Comparison of ENCODE assay signal across 9 cellular contexts in the genomic region with DNA sequence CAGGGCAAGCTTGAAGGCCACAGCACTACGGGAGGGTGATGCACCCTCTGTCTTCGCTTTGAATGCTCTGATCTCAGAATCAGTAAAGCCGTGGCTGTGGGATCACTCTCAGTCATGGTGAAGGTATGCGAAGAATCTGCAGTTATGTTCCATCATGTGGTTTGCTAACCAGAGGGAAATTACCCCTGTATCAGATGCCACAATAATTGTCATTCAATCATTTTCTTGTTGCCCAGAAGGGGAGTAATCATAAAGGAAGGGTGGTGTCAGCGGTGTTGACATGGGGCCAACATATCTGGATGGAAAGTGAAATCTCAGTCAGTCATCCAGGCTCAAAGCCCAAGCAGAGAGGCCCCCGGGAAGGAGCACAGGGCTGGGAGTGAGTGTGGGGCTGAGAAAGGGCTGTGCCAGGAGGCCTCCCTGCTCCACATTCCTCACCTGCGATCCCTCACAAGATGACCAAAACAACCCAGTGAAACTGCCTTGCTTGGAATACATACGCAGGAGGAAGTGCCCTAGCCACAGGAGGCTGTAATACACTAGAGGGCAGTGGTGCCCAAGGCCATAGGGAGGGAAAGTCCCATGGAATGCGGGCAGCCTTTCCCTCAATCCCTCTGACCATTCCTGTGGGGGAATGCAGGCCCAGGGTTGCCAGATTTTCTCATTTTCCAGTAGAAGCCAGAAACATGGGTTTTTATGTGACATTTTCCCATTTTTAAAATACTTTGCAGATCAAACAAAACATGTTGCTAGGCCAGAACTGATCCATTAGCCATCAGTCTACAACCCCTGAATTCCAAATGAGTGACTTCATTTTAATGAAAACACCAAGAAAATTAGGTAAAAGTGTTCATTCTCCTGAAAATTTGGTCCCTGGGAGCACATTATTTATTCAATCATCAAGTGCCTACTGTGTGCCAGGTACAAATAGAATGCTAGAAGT.
DNase-seq lines count a peak whose midpoint lies in the region; ATAC-seq, FAIRE-seq and TF ChIP-seq lines count a peak whose summit lies in the region.
"Had no signal": no experiment of that assay in that cellular context is flagged by ENCODE, and none has a peak within 500 bp of the region (broad histone marks: within the 10 kb centered on the region; RNA-seq: fewer than 3 reads in every experiment).

No MANE protein-coding gene starts in this region.

- peaks cover 5% of the 10 kb centered on the region for H3K9me3 Mint-ChIP-seq in stimulated activated memory B cell treated with anti-CD40 and anti-IgM and Interleukin-4, amounts not matched to agents 10 μg/mL and 1 μg/mL and 100 μg/mL, for 72 hours
- H3K9me3 Mint-ChIP-seq in CD8-positive, alpha-beta memory T cell = peaks cover 0 to 2% (median 0%) of the 10 kb centered on the region in 5 donors

- no peak overlapping the region for H3K14ac ChIP-seq in H1 (ENCODE audit: insufficient read length)

- no peaks in the 10 kb centered on the region for H3K36me3 Mint-ChIP-seq in stimulated activated memory B cell treated with anti-CD40 and anti-IgM and Interleukin-4, amounts not matched to agents 10 μg/mL and 1 μg/mL and 100 μg/mL, for 72 hours
- no peaks in the 10 kb centered on the region for H3K36me3 Mint-ChIP-seq in CD8-positive, alpha-beta memory T cell

- no peak overlapping the region for H4K5ac ChIP-seq in H1 (ENCODE audit: insufficient read length, low read depth, low read length)

- H3K27ac ChIP-seq in H1 (ENCODE audit: low read depth, low read length) = peak overlapping the region; percentile 41
- no peak overlapping the region for H3K27ac ChIP-seq in CD8-positive, alpha-beta memory T cell (ENCODE audit: low read depth, low read length)

- H2BK5ac ChIP-seq in H1 (ENCODE audit: low read depth, low read length) = no peak overlapping the region

- H3K4me3 Mint-ChIP-seq in stimulated activated memory B cell treated with anti-CD40 and anti-IgM and Interleukin-4, amounts not matched to agents 10 μg/mL and 1 μg/mL and 100 μg/mL, for 72 hours = no peak overlapping the region
- no peak overlapping the region for H3K4me3 Mint-ChIP-seq in CD8-positive, alpha-beta memory T cell

- H3K4me2 ChIP-seq in H1 (ENCODE audit: insufficient read depth in 1 of 2, low read depth in 2 of 2, low read length in 2 of 2) = 0 out of 4 replicates have a peak overlapping the region, but pooled peaks of 1 of the 2 experiments have one; percentile 26

- H3K9me3 ChIP-seq in H1 (ENCODE audit: insufficient read depth in 2 of 2, low read depth in 1 of 2, low read length in 1 of 2) = no peaks in the 10 kb centered on the region
- H3K9me3 ChIP-seq in CD8-positive, alpha-beta memory T cell (ENCODE audit: low read length) = no peaks in the 10 kb centered on the region

- CTCF ChIA-PET in H1 (lab: Charles Lee; ENCODE audit: partially characterized antibody) = interaction anchor here (0.8 to 2.1 kb wide), 6 partner anchors 19 to 403 kb away, joined by 3 to 6 read pairs (median 6); no protein-coding TSS in a partner anchor
- CTCF ChIA-PET in CD8-positive, alpha-beta memory T cell (lab: Charles Lee) = no interaction called here

- no peaks in the 10 kb centered on the region for H3K36me3 ChIP-seq in H1 (ENCODE audit: control insufficient read depth in 2 of 4, insufficient read depth in 4 of 4, low read length in 3 of 4)
- no peaks in the 10 kb centered on the region for H3K36me3 ChIP-seq in CD8-positive, alpha-beta memory T cell (ENCODE audit: insufficient read depth, low read length)

- peaks cover 19% of the 10 kb centered on the region for H3K27me3 Mint-ChIP-seq in stimulated activated memory B cell treated with anti-CD40 and anti-IgM and Interleukin-4, amounts not matched to agents 10 μg/mL and 1 μg/mL and 100 μg/mL, for 72 hours
- peaks cover 1 to 14% of the 10 kb centered on the region in 2 donors for H3K27me3 Mint-ChIP-seq in CD8-positive, alpha-beta memory T cell

- POLR2A ChIA-PET in H1 (lab: Charles Lee; ENCODE audit: partially characterized antibody) = no interaction called here
- POLR2A ChIA-PET in CD8-positive, alpha-beta memory T cell (lab: Charles Lee) = no interaction called here

- no peaks in the 10 kb centered on the region for H3K79me2 ChIP-seq in H1 (ENCODE audit: control insufficient read depth in 1 of 2, insufficient read depth in 2 of 2, low read length in 2 of 2)

- H2BK20ac ChIP-seq in H1 (ENCODE audit: low read length) = 0 out of 2 replicates have a peak overlapping the region, but pooled peaks have one; percentile 51

- H4K8ac ChIP-seq in H1 (ENCODE audit: extremely low read depth, insufficient read depth, low read length) = 0 out of 2 replicates have a peak overlapping the region, but pooled peaks have one; percentile 66

- peak in 1 of 2 experiments; percentile 60; a peak in 1 of 3 replicates for TF ChIP-seq EP300 in H1 (IDR thresholded peaks at IDR 0.05; ENCODE audit: borderline replicate concordance in 1 of 2, low read depth in 2 of 2, low read length in 2 of 2)

- WGBS in H1 (ENCODE audit: extremely low coverage in 1 of 2, insufficient coverage in 1 of 2, insufficient read length in 1 of 2, insufficient replicate concordance in 2 of 2, low coverage in 1 of 2, low lambda C conversion rate in 2 of 2, missing lambda C conversion rate in 1 of 2), 2 experiments = 54% methylated on average over 9 of the region's 9 CpGs; no CpG with 5 or more reads in 1 of the 2 experiments

- no peak overlapping the region for H3K27ac Mint-ChIP-seq in stimulated activated memory B cell treated with anti-CD40 and anti-IgM and Interleukin-4, amounts not matched to agents 10 μg/mL and 1 μg/mL and 100 μg/mL, for 72 hours
- no peak overlapping the region for H3K27ac Mint-ChIP-seq in CD8-positive, alpha-beta memory T cell

- no peak overlapping the region for H3K4me3 ChIP-seq in H1 (ENCODE audit: extremely low read depth in 1 of 4, insufficient read depth in 2 of 4, low read depth in 3 of 4, low read length in 4 of 4)
- H3K4me3 ChIP-seq in CD8-positive, alpha-beta memory T cell (ENCODE audit: low read length) = no peak overlapping the region

- H4K91ac ChIP-seq in H1 (replicated peaks; ENCODE audit: insufficient read length, low read length) = peak overlapping the region; percentile 57

- no peaks in the 10 kb centered on the region for H3K79me1 ChIP-seq in H1 (ENCODE audit: low read depth, low read length)

- no peaks in the 10 kb centered on the region for H4K20me1 ChIP-seq in H1 (replicated peaks in 1 of 2; ENCODE audit: control insufficient read depth in 1 of 2, insufficient read depth in 2 of 2, low read length in 2 of 2)

- peak; percentile 88 for FAIRE-seq in H1 (lab: Jason Lieb, UNC)
- FAIRE-seq: islet of Langerhans had no signal

- no peak for ATAC-seq in HG02588 (IDR thresholded peaks at IDR 0.05; ENCODE audit: unreplicated experiment)
- no peak for ATAC-seq in stimulated activated memory B cell treated with anti-CD40 and anti-IgM and Interleukin-4, amounts not matched to agents 10 μg/mL and 1 μg/mL and 100 μg/mL, for 72 hours

- H3K27me3 ChIP-seq in H1 (replicated peaks in 1 of 4; ENCODE audit: control insufficient read depth in 3 of 4, extremely low read depth in 1 of 4, insufficient read depth in 3 of 4, low read length in 3 of 4) = no peaks in the 10 kb centered on the region
- H3K27me3 ChIP-seq in CD8-positive, alpha-beta memory T cell (ENCODE audit: insufficient read depth, low read length, poor library complexity, severe bottlenecking) = no peaks in the 10 kb centered on the region

- no peak overlapping the region for H3K9ac ChIP-seq in H1 (replicated peaks in 1 of 4; ENCODE audit: extremely low read depth in 1 of 4, low read depth in 3 of 4, low read length in 3 of 4)

- peaks cover 0 to 10% (median 4%) of the 10 kb centered on the region in 4 experiments; a peak in 5 of 7 replicates for H3K4me1 ChIP-seq in H1 (replicated peaks in 1 of 4; ENCODE audit: control insufficient read depth in 3 of 4, insufficient read depth in 4 of 4, low read length in 3 of 4)
- no peaks in the 10 kb centered on the region for H3K4me1 ChIP-seq in CD8-positive, alpha-beta memory T cell (ENCODE audit: insufficient read depth, low read length)

- peak; percentile 74 to 88 (median 75) for TF ChIP-seq CTCF in H1 (IDR thresholded peaks at IDR 0.05; ENCODE audit: control extremely low read depth in 1 of 3, insufficient read depth in 1 of 3, low read depth in 1 of 3, low read length in 3 of 3)

- H2BK120ac ChIP-seq in H1 (replicated peaks; ENCODE audit: low read depth, low read length) = no peak overlapping the region

- H3K18ac ChIP-seq in H1 (ENCODE audit: extremely low read depth, low read length) = no peak overlapping the region; the same call in 1 of the 2 replicates

- no peak overlapping the region for H2AK5ac ChIP-seq in H1 (ENCODE audit: low read depth, low read length)

- TF ChIP-seq RAD21 in H1 (IDR thresholded peaks at IDR 0.05 in 1 of 2, conservative IDR thresholded peaks at IDR 0.05 in 1 of 2; ENCODE audit: low read depth in 2 of 2, low read length in 2 of 2) = peak; percentile 84 to 87

- H3K56ac ChIP-seq in H1 (replicated peaks; ENCODE audit: insufficient read length, low read depth, low read length) = no peak overlapping the region

- no peaks in the 10 kb centered on the region for H3K4me1 Mint-ChIP-seq in stimulated activated memory B cell treated with anti-CD40 and anti-IgM and Interleukin-4, amounts not matched to agents 10 μg/mL and 1 μg/mL and 100 μg/mL, for 72 hours
- no peaks in the 10 kb centered on the region for H3K4me1 Mint-ChIP-seq in CD8-positive, alpha-beta memory T cell

- H2AFZ ChIP-seq in H1 (ENCODE audit: low read length) = peak overlapping the region; percentile 88

- H2BK15ac ChIP-seq in H1 (ENCODE audit: low read length) = no peak overlapping the region; the same call in 1 of the 2 replicates

- H2BK12ac ChIP-seq in H1 (ENCODE audit: low read depth, low read length) = peak overlapping the region; percentile 86; the same call in 1 of the 2 replicates

- no peak for TF ChIP-seq POLR2A in H1 (IDR thresholded peaks at IDR 0.05; ENCODE audit: control extremely low read depth in 1 of 2, low read depth in 2 of 2, low read length in 2 of 2)

- no peak overlapping the region for H3K23ac ChIP-seq in H1 (ENCODE audit: insufficient read length)

- no peaks in the 10 kb centered on the region for H3K23me2 ChIP-seq in H1 (ENCODE audit: low read depth, low read length)

- peak; percentile 4 for DNase-seq in stimulated activated CD4-positive, alpha-beta T cell treated with anti-CD3 and anti-CD28 coated beads, Interleukin-15, amount 100 ng/mL, for 24 hours
- no peak for DNase-seq in stimulated activated CD4-positive, alpha-beta T cell treated with anti-CD3 and anti-CD28 coated beads, Interleukin-2, amount 100 ng/mL, for 48 hours
- peak; percentile 10 for DNase-seq in NCI-H1092 treated with DMSO at 0.1 percent for 48 hours (lab: John Stamatoyannopoulos, UW)
- peak; percentile 56 to 67 for DNase-seq in H1 (ENCODE audit: low read depth in 1 of 2, low spot score in 2 of 2)
- DNase-seq in mucosa of gallbladder (ENCODE audit: low spot score) = peak; percentile 50
- no peak for DNase-seq in CD8-positive, alpha-beta memory T cell

- H3K4ac ChIP-seq in H1 (replicated peaks; ENCODE audit: insufficient read length, low read depth, low read length) = no peak overlapping the region

TF ChIP-seq in H1, 55 proteins besides CTCF, POLR2A, EP300 and RAD21 (continues in another document):
- TF ChIP-seq SUZ12 (IDR thresholded peaks at IDR 0.05; ENCODE audit: low read length) (no peak), GTF2F1 (IDR thresholded peaks at IDR 0.05; ENCODE audit: borderline replicate concordance, low read depth, low read length) (no peak), RFX5 (IDR thresholded peaks at IDR 0.05; ENCODE audit: borderline replicate concordance, low read depth, low read length) (no peak)

Comparison
In these comparisons a context has a peak if more than half of its experiments do, and no peak if none do; other contexts are left out.
1. DNase-seq: peak in stimulated activated CD4-positive, alpha-beta T cell treated with anti-CD3 and anti-CD28 coated beads, Interleukin-15, amount 100 ng/mL, for 24 hours (single experiment), NCI-H1092 treated with DMSO at 0.1 percent for 48 hours (single experiment), H1 (2 of 2) and mucosa of gallbladder (single experiment); none in stimulated activated CD4-positive, alpha-beta T cell treated with anti-CD3 and anti-CD28 coated beads, Interleukin-2, amount 100 ng/mL, for 48 hours (0 of 2) and CD8-positive, alpha-beta memory T cell (0 of 5).